ENCODE assay signal across 6 cellular contexts in genomic region chr7:101154693-101155102, GRCh38. TPM values are rescaled to one million over a fixed set of nuclear protein-coding genes. Genes with fewer than 3 reads are reported as not detected.
DNase-seq lines count a peak whose midpoint lies in the region; ATAC-seq and TF ChIP-seq lines count a peak whose summit lies in the region.

No MANE protein-coding gene starts in this region.

- H3K27me3 ChIP-seq in Caco-2 (replicated peaks; ENCODE audit: control insufficient read depth, insufficient read depth, low read length) = no peaks in the 10 kb centered on the region
- no peaks in the 10 kb centered on the region for H3K27me3 ChIP-seq in duodenal mucosa (ENCODE audit: control insufficient read depth in 1 of 2, insufficient read depth in 2 of 2, low read length in 2 of 2)

- H3K4me1 ChIP-seq in Caco-2 = peaks cover 14% of the 10 kb centered on the region; the same call in 1 of the 2 replicates
- H3K4me1 ChIP-seq in duodenal mucosa (ENCODE audit: control insufficient read depth in 1 of 2, insufficient read depth in 2 of 2, low read length in 2 of 2) = peaks cover 16% of the 10 kb centered on the region in 2 donors

- peaks cover 4% of the 10 kb centered on the region for H3K27me3 Mint-ChIP-seq in Caco-2 (ENCODE audit: insufficient read depth, unreplicated experiment)

- H3K36me3 ChIP-seq in Caco-2 (ENCODE audit: control insufficient read depth, insufficient read depth, low read length) = peaks cover 2% of the 10 kb centered on the region; the same call in 1 of the 2 replicates
- H3K36me3 ChIP-seq in duodenal mucosa (ENCODE audit: control insufficient read depth in 1 of 2, insufficient read depth in 2 of 2, low read length in 2 of 2) = peaks cover 4 to 25% of the 10 kb centered on the region in 2 donors

- peak overlapping the region; percentile 81 for H3K4me3 Mint-ChIP-seq in Caco-2 (ENCODE audit: unreplicated experiment)

- peak in 1 of 2 experiments; percentile 0 for TF ChIP-seq CTCF in Caco-2 (IDR thresholded peaks at IDR 0.05; ENCODE audit: insufficient read depth in 1 of 2, low read depth in 1 of 2, low read length in 1 of 2, severe bottlenecking in 1 of 2, unreplicated experiment in 1 of 2)

- peak overlapping the region; percentile 86 for H3K27ac Mint-ChIP-seq in Caco-2 (ENCODE audit: unreplicated experiment)

- ATAC-seq in HG03175 (IDR thresholded peaks at IDR 0.05; ENCODE audit: unreplicated experiment) (peak; percentile 13), GM18873 (IDR thresholded peaks at IDR 0.05; ENCODE audit: low FRiP score, unreplicated experiment) (no peak)

- BruUV-seq in Caco-2 (replicated peaks; lab: Mats Ljungman, UMichigan) = no TSS peak

- H3K36me3 Mint-ChIP-seq in Caco-2 (ENCODE audit: insufficient read depth, unreplicated experiment) = peaks cover 30% of the 10 kb centered on the region

- H3K4me1 Mint-ChIP-seq in Caco-2 (ENCODE audit: low read depth, unreplicated experiment) = peaks cover 22% of the 10 kb centered on the region

- CTCF ChIA-PET in Caco-2 (lab: Charles Lee) = interaction anchor here (2.7 kb wide), 1 partner anchor 11 kb away, joined by 27 read pairs; no protein-coding TSS in a partner anchor

- H3K27ac ChIP-seq in duodenal mucosa (ENCODE audit: low read depth, low read length) = no peak overlapping the region

- no peaks in the 10 kb centered on the region for H3K9me3 Mint-ChIP-seq in Caco-2 (ENCODE audit: unreplicated experiment)

- H3K9me3 ChIP-seq in Caco-2 = no peaks in the 10 kb centered on the region
- no peaks in the 10 kb centered on the region for H3K9me3 ChIP-seq in duodenal mucosa (ENCODE audit: control insufficient read depth in 1 of 2, low read length in 2 of 2)

- POLR2A ChIA-PET in Caco-2 (lab: Charles Lee) = no interaction called here

- H3K4me3 ChIP-seq in Caco-2 (ENCODE audit: low read depth, low read length) (peak overlapping the region; percentile 87), duodenal mucosa (ENCODE audit: low read depth in 1 of 2, low read length in 2 of 2) (peak overlapping the region; percentile 74 to 77)

- H3K9ac ChIP-seq in duodenal mucosa (ENCODE audit: low read depth in 1 of 2, low read length in 2 of 2) = peak overlapping the region; percentile 66

- DNase-seq in Caco-2 = no peak
- peak; percentile 42 for DNase-seq in retina
- DNase-seq in globus pallidus (ENCODE audit: low spot score) = no peak

- intact Hi-C loops in Caco-2 (cut with micrococcal nuclease; ENCODE audit: unreplicated experiment) = loop anchor here (1.0 kb wide), 2 partner anchors 9 to 10 kb away; no protein-coding TSS in a partner anchor

RNA-seq across cellular contexts. Expression of gene AP1S1, which starts 0.4 kb away (rescaled TPM):
- 52.3 and 62.9 TPM in 2 replicates for total RNA-seq in Caco-2 (2022)

RNA-seq across cellular contexts. Expression of gene VGF, which starts 10.7 kb away (rescaled TPM):
- total RNA-seq in Caco-2 (2022) = 1.2 and 1.3 TPM in 2 replicates

RNA-seq across cellular contexts. Expression of gene NAT16, which starts 25.4 kb away (rescaled TPM):
- 0.19 TPM in 1 of 2 replicates, not detected in the other for total RNA-seq in Caco-2 (2022)

RNA-seq across cellular contexts. Expression of gene SERPINE1, which starts 27.8 kb away (rescaled TPM):
- 0.09 and 0.25 TPM in 2 replicates for total RNA-seq in Caco-2 (2022)

RNA-seq across cellular contexts. Expression of gene MOGAT3, which starts 46.1 kb away (rescaled TPM):
- total RNA-seq in Caco-2 (2022) = 6.3 and 8.1 TPM in 2 replicates
